Comparison of ENCODE assay signal across 17 cellular contexts in the genomic region with DNA sequence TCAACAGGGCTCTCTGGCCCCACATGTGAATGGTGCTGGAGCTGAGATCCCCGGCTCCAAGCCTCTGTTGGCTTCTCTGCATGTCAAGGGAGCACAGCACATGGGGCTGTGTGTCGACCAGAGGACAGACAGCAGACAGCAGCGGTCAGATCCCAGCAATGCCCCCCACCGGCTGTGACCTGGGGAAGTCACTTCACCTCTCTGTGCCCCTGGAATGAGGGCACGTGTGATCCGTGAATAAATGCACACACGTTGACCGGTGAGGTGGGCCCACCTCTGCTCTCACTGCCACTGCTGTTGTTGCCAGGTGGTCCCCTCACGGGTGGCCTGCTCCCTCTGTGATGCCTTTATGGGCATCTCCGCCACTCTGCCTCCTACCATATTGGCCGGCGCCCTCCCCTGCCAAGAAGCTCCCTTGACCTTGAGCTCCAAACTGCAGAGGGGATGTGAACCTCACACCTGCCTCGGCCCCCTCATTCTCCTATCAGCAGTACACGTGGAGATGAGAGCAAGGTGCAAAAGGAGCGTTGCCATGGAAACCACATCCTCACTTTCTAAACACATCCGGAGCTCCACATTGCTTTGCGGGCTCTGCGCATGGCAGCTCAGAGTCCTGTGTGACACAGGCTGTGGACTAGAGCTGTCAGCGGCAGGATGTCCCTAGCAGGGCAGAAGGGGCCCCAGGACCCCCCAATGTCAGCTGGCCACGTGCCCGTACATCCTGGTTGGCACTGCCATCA.
"Had no signal": no experiment of that assay in that cellular context is flagged by ENCODE, and none has a peak within 500 bp of the region (broad histone marks: within the 10 kb centered on the region; RNA-seq: fewer than 3 reads in every experiment).

No MANE protein-coding gene starts in this region.

- H3K4me1 ChIP-seq: pancreas, right lobe of liver, tibial artery had no signal

- FAIRE-seq: pancreas had no signal

- H3K9me3 ChIP-seq: left ventricle myocardium inferior, neutrophil, pancreas, right lobe of liver, tibial artery had no signal

- H3K36me3 ChIP-seq: left ventricle myocardium inferior, neutrophil, pancreas, right lobe of liver, tibial artery had no signal

- H3K27ac ChIP-seq: epithelial cell of prostate, hepatocyte, left ventricle myocardium inferior, neutrophil, pancreas, right lobe of liver, skin epidermis, tibial artery had no signal

- H3K4me3 ChIP-seq: hepatocyte, left ventricle myocardium inferior, pancreas, right lobe of liver, skin epidermis, tibial artery had no signal

- H3K27me3 ChIP-seq: hepatocyte, pancreas, right lobe of liver, tibial artery had no signal

- DNase-seq: activated CD4-positive, alpha-beta T cell treated with anti-CD3 and anti-CD28 coated beads, Interleukin-2, amount 50 U/mL, for 48 hours; activated gamma-delta T cell; activated naive CD4-positive, alpha-beta T cell treated with anti-CD3 and anti-CD28 coated beads, Interleukin-2, amount 50 U/mL, for 16 hours; activated naive CD8-positive, alpha-beta T cell treated with anti-CD3 and anti-CD28 coated beads, Interleukin-2, amount 50 U/mL, for 24 hours; left ventricle myocardium inferior; midbrain; natural killer cell; pancreas; stimulated activated CD4-positive, alpha-beta T cell treated with anti-CD3 and anti-CD28 coated beads, Interleukin-1b, Interleukin-23, amount 100 ng/mL, for 48 hours; stimulated activated naive CD8-positive, alpha-beta T cell treated with anti-CD3 and anti-CD28 coated beads, Interleukin-15, amount 100 ng/mL, for 72 hours; T1000; tibial artery had no signal
